ENCODE assay signal across 9 cellular contexts in genomic region chrX:48802089-48802812, GRCh38. TPM values are rescaled to one million over a fixed set of nuclear protein-coding genes. Genes with fewer than 3 reads are reported as not detected.
DNase-seq lines count a peak whose midpoint lies in the region; ATAC-seq and TF ChIP-seq lines count a peak whose summit lies in the region.
"Had no signal": no experiment of that assay in that cellular context is flagged by ENCODE, and none has a peak within 500 bp of the region (broad histone marks: within the 10 kb centered on the region; RNA-seq: fewer than 3 reads in every experiment).

No MANE protein-coding gene starts in this region.

- H3K9me3 ChIP-seq in colonic mucosa (no peaks in the 10 kb centered on the region), left lung (no peaks in the 10 kb centered on the region)

- no peak for TF ChIP-seq CTCF in WI38 (IDR thresholded peaks at IDR 0.05; ENCODE audit: low read depth, low read length)
- no peak for TF ChIP-seq CTCF in colonic mucosa (IDR thresholded peaks at IDR 0.05)
- no peak for TF ChIP-seq CTCF in left lung (IDR thresholded peaks at IDR 0.05)

- H3K27ac ChIP-seq in colonic mucosa (peak overlapping the region; percentile 88), left lung (peak overlapping the region; percentile 84 to 95)

- H3K9ac ChIP-seq in colonic mucosa (ENCODE audit: low read depth in 2 of 2, low read length in 2 of 2): peak overlapping the region; percentile 75 to 87

- ATAC-seq in GM18909 (IDR thresholded peaks at IDR 0.05; ENCODE audit: poor library complexity, unreplicated experiment): peak; percentile 45
- ATAC-seq in HG03135 (IDR thresholded peaks at IDR 0.05; ENCODE audit: unreplicated experiment): peak; percentile 44
- peak; percentile 75 for ATAC-seq in left lung

- H3K27me3 ChIP-seq in colonic mucosa (no peaks in the 10 kb centered on the region), left lung (no peaks in the 10 kb centered on the region)

- H3K4me1 ChIP-seq in colonic mucosa (no peaks in the 10 kb centered on the region), left lung (no peaks in the 10 kb centered on the region)

- no peaks in the 10 kb centered on the region for H3K36me3 ChIP-seq in colonic mucosa
- H3K36me3 ChIP-seq in left lung: peaks cover 0 to 7% of the 10 kb centered on the region in 2 donors

- intact Hi-C loops in colonic mucosa (cut with DNase I): no loop called here
- intact Hi-C loops in left lung (cut with DNase I): no loop called here

- H3K4me3 ChIP-seq in WI38 (ENCODE audit: low read depth, low read length): peak overlapping the region; percentile 53
- H3K4me3 ChIP-seq in colonic mucosa: peak overlapping the region; percentile 36
- H3K4me3 ChIP-seq in left lung: peak overlapping the region; percentile 37 to 52

- DNase-seq in Ammon's horn (ENCODE audit: low spot score): peak; percentile 35
- DNase-seq in NCI-H2196 (lab: John Stamatoyannopoulos, UW; ENCODE audit: unreplicated experiment): peak; percentile 74
- peak; percentile 89 for DNase-seq in colonic mucosa
- DNase-seq in left lung: peak; percentile 85 to 88
- DNase-seq in stimulated activated CD4-positive, alpha-beta T cell treated with anti-CD3 and anti-CD28 coated beads, Interleukin-4, amount 100 ng/mL, for 24 hours: peak; percentile 69

RNA-seq across cellular contexts. Expression of gene HDAC6, which starts 0.4 kb away (rescaled TPM):
- total RNA-seq in colonic mucosa (10 to 100 TPM; 66.2 to 71.5 TPM), left lung (10 to 100 TPM; 76.7 to 82.9 TPM)

RNA-seq across cellular contexts. Expression of gene GATA1, which starts 15.9 kb away (rescaled TPM):
- total RNA-seq in colonic mucosa (under 1 TPM in 1 of 2 donors, not detected in 1; 0.77 TPM), left lung (under 1 TPM; 0.47 to 0.55 TPM)
- total RNA-seq: activated CD8-positive, alpha-beta memory T cell treated with anti-CD3 and anti-CD28 coated beads for 36 hours had no signal

RNA-seq across cellular contexts. Expression of gene ERAS, which starts 24.1 kb away (rescaled TPM):
- total RNA-seq in colonic mucosa (under 1 TPM in 1 of 2 donors, not detected in 1; 0.32 TPM), left lung (not detected)

RNA-seq across cellular contexts. Expression of gene PCSK1N, which starts 33.2 kb away (rescaled TPM):
- total RNA-seq in colonic mucosa: 10 to 100 TPM in 1 of 2 donors, 1 to 10 TPM in 1; 6.0 to 10.1 TPM
- total RNA-seq in left lung: 1 to 10 TPM; 2.3 to 3.9 TPM

RNA-seq across cellular contexts. Expression of gene GLOD5, which starts 40.7 kb away (rescaled TPM):
- total RNA-seq in colonic mucosa (1 to 10 TPM; 4.0 to 9.0 TPM), left lung (1 to 10 TPM in 1 of 2 donors, under 1 TPM in 1; 0.84 to 2.5 TPM)
- total RNA-seq: activated CD8-positive, alpha-beta memory T cell treated with anti-CD3 and anti-CD28 coated beads for 36 hours had no signal

Comparison
In these comparisons a context has a peak if more than half of its experiments do, and no peak if none do; other contexts are left out.
1. Peak in every context shown above with its lines: DNase-seq, ATAC-seq, H3K4me3 ChIP-seq and H3K27ac ChIP-seq.
2. DNase-seq: peak in every context shown above with its lines; median percentile 89 in colonic mucosa; 86 in left lung; 74 in NCI-H2196; 69 in stimulated activated CD4-positive, alpha-beta T cell treated with anti-CD3 and anti-CD28 coated beads, Interleukin-4, amount 100 ng/mL, for 24 hours; 35 in Ammon's horn.